In the genomic region with DNA sequence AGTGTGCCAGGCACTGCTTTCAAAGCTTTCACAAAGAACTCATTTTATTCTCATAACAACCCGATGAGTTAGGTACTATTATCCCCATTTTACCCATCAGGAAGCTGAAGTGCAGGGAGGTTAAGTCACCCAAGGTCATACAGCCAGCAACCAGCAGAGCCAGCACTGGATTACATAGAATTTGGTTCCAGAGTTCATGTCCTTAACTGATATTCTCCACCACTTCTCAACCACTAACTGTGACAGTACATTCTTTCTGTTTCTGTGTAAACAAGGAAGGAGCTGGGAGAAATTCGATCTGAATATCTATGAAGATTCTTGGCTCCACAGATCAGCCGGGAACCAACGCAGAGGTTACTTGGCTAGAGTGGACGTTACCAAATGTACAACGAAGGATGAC, we compare ENCODE assay signal across 1 cellular context.
TF ChIP-seq lines count a peak whose summit lies in the region.

No MANE protein-coding gene starts in this region.

TF ChIP-seq in HepG2, 621 proteins besides CTCF, POLR2A, EP300 and RAD21 (continued from another document and continues in another):
- TF ChIP-seq ZNF503 (CRISPR knock-in tag; IDR thresholded peaks at IDR 0.05) (peak; percentile 78), ZFP41 (CRISPR knock-in tag; IDR thresholded peaks at IDR 0.05; ENCODE audit: borderline replicate concordance) (no peak), POLR2AphosphoS2 (IDR thresholded peaks at IDR 0.05; ENCODE audit: low read depth, low read length) (no peak), SALL1 (CRISPR knock-in tag; IDR thresholded peaks at IDR 0.05) (peak; percentile 89; the same call in 1 of the 2 replicates), ZNF33B (CRISPR knock-in tag; IDR thresholded peaks at IDR 0.05) (no peak), CREBL2 (CRISPR knock-in tag; IDR thresholded peaks at IDR 0.05; ENCODE audit: borderline replicate concordance) (no peak), GMEB2 (CRISPR knock-in tag; IDR thresholded peaks at IDR 0.05; ENCODE audit: low read depth) (no peak), SRY (CRISPR knock-in tag; IDR thresholded peaks at IDR 0.05) (no peak), KLF13 (CRISPR knock-in tag; IDR thresholded peaks at IDR 0.05) (no peak), FOXA1 (IDR thresholded peaks at IDR 0.05) (peak; percentile 64; the same call in 1 of the 2 replicates), FOXA1 (CRISPR knock-in tag; IDR thresholded peaks at IDR 0.05) (peak; percentile 98), ZFY (CRISPR knock-in tag; IDR thresholded peaks at IDR 0.05) (no peak), ARID2 (CRISPR knock-in tag; IDR thresholded peaks at IDR 0.05; ENCODE audit: borderline replicate concordance) (no peak), FOXP4 (CRISPR knock-in tag; IDR thresholded peaks at IDR 0.05) (peak; percentile 67), MLX (CRISPR knock-in tag; IDR thresholded peaks at IDR 0.05) (peak; percentile 64; the same call in 1 of the 2 replicates), NR2F6 (IDR thresholded peaks at IDR 0.05) (peak; percentile 85), NR2F6 (CRISPR knock-in tag; IDR thresholded peaks at IDR 0.05) (peak; percentile 85), FOXK1 (CRISPR knock-in tag; IDR thresholded peaks at IDR 0.05; ENCODE audit: borderline replicate concordance, low read depth) (peak; percentile 77), ZNF556 (CRISPR knock-in tag; IDR thresholded peaks at IDR 0.05; ENCODE audit: borderline replicate concordance) (peak; percentile 52; the same call in 1 of the 2 replicates), ZBTB21 (CRISPR knock-in tag; IDR thresholded peaks at IDR 0.05) (peak; percentile 35; the same call in 1 of the 2 replicates), ETV6 (CRISPR knock-in tag; conservative IDR thresholded peaks at IDR 0.05) (no peak), ADNP (CRISPR knock-in tag; IDR thresholded peaks at IDR 0.05) (0 out of 2 replicates have a peak, but pooled peaks have one; percentile 34), BHLHE40 (IDR thresholded peaks at IDR 0.05; ENCODE audit: low read length) (no peak), ZNF776 (CRISPR knock-in tag; IDR thresholded peaks at IDR 0.05) (no peak), ZKSCAN8 (CRISPR knock-in tag; IDR thresholded peaks at IDR 0.05; ENCODE audit: borderline replicate concordance) (peak; percentile 90; the same call in 1 of the 2 replicates), TRIM24 (CRISPR knock-in tag; IDR thresholded peaks at IDR 0.05) (0 out of 2 replicates have a peak, but pooled peaks have one; percentile 37), RARG (CRISPR knock-in tag; IDR thresholded peaks at IDR 0.05; ENCODE audit: low read depth) (no peak), TBX3 (IDR thresholded peaks at IDR 0.05; ENCODE audit: borderline replicate concordance) (peak; percentile 72; the same call in 1 of the 2 replicates), ZNF891 (CRISPR knock-in tag; IDR thresholded peaks at IDR 0.05) (no peak), ZNF382 (CRISPR knock-in tag; IDR thresholded peaks at IDR 0.05; ENCODE audit: borderline replicate concordance) (no peak), SMC3 (IDR thresholded peaks at IDR 0.05; ENCODE audit: low read length) (0 out of 2 replicates have a peak, but pooled peaks have one; percentile 6), ZNF232 (CRISPR knock-in tag; IDR thresholded peaks at IDR 0.05; ENCODE audit: borderline replicate concordance) (no peak), JDP2 (CRISPR knock-in tag; IDR thresholded peaks at IDR 0.05; ENCODE audit: borderline replicate concordance) (no peak), ZNF780A (CRISPR knock-in tag; IDR thresholded peaks at IDR 0.05) (no peak), ZNF292 (CRISPR knock-in tag; IDR thresholded peaks at IDR 0.05; ENCODE audit: borderline replicate concordance, low read depth) (peak; percentile 90), FOXJ3 (CRISPR knock-in tag; IDR thresholded peaks at IDR 0.05; ENCODE audit: borderline replicate concordance) (peak; percentile 80; the same call in 1 of the 2 replicates), NBN (conservative IDR thresholded peaks at IDR 0.05) (no peak), DPF2 (CRISPR knock-in tag; IDR thresholded peaks at IDR 0.05; ENCODE audit: borderline replicate concordance, low read depth) (peak; percentile 89), ZNF44 (CRISPR knock-in tag; IDR thresholded peaks at IDR 0.05) (no peak), ZSCAN21 (CRISPR knock-in tag; IDR thresholded peaks at IDR 0.05; ENCODE audit: borderline replicate concordance) (no peak), FOSL2 (CRISPR knock-in tag; IDR thresholded peaks at IDR 0.05) (peak; percentile 66), GABPB1 (CRISPR knock-in tag; IDR thresholded peaks at IDR 0.05) (no peak), CEBPB (IDR thresholded peaks at IDR 0.05; ENCODE audit: borderline replicate concordance, low read depth, low read length) (peak; percentile 24; the same call in 1 of the 2 replicates), ZNF619 (CRISPR knock-in tag; IDR thresholded peaks at IDR 0.05) (no peak)
- TF ChIP-seq, protein P1, sequence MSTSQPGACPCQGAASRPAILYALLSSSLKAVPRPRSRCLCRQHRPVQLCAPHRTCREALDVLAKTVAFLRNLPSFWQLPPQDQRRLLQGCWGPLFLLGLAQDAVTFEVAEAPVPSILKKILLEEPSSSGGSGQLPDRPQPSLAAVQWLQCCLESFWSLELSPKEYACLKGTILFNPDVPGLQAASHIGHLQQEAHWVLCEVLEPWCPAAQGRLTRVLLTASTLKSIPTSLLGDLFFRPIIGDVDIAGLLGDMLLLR (CRISPR knock-in tag; IDR thresholded peaks at IDR 0.05): no peak
- TF ChIP-seq, protein P2, sequence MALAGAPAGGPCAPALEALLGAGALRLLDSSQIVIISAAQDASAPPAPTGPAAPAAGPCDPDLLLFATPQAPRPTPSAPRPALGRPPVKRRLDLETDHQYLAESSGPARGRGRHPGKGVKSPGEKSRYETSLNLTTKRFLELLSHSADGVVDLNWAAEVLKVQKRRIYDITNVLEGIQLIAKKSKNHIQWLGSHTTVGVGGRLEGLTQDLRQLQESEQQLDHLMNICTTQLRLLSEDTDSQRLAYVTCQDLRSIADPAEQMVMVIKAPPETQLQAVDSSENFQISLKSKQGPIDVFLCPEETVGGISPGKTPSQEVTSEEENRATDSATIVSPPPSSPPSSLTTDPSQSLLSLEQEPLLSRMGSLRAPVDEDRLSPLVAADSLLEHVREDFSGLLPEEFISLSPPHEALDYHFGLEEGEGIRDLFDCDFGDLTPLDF (CRISPR knock-in tag; IDR thresholded peaks at IDR 0.05): no peak
- TF ChIP-seq, protein P3, sequence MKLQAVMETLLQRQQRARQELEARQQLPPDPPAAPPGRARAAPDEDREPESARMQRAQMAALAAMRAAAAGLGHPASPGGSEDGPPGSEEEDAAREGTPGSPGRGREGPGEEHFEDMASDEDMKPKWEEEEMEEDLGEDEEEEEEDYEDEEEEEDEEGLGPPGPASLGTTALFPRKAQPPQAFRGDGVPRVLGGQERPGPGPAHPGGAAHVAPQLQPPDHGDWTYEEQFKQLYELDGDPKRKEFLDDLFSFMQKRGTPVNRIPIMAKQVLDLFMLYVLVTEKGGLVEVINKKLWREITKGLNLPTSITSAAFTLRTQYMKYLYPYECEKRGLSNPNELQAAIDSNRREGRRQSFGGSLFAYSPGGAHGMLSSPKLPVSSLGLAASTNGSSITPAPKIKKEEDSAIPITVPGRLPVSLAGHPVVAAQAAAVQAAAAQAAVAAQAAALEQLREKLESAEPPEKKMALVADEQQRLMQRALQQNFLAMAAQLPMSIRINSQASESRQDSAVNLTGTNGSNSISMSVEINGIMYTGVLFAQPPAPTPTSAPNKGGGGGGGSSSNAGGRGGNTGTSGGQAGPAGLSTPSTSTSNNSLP (IDR thresholded peaks at IDR 0.05; ENCODE audit: low read depth, low read length): peak; percentile 83
- TF ChIP-seq, protein P4, sequence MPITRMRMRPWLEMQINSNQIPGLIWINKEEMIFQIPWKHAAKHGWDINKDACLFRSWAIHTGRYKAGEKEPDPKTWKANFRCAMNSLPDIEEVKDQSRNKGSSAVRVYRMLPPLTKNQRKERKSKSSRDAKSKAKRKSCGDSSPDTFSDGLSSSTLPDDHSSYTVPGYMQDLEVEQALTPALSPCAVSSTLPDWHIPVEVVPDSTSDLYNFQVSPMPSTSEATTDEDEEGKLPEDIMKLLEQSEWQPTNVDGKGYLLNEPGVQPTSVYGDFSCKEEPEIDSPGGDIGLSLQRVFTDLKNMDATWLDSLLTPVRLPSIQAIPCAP (CRISPR knock-in tag; IDR thresholded peaks at IDR 0.05; ENCODE audit: low read depth): no peak
- TF ChIP-seq, protein P5, sequence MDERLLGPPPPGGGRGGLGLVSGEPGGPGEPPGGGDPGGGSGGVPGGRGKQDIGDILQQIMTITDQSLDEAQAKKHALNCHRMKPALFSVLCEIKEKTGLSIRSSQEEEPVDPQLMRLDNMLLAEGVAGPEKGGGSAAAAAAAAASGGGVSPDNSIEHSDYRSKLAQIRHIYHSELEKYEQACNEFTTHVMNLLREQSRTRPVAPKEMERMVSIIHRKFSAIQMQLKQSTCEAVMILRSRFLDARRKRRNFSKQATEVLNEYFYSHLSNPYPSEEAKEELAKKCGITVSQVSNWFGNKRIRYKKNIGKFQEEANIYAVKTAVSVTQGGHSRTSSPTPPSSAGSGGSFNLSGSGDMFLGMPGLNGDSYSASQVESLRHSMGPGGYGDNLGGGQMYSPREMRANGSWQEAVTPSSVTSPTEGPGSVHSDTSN (CRISPR knock-in tag; IDR thresholded peaks at IDR 0.05): no peak
- TF ChIP-seq, protein P6, sequence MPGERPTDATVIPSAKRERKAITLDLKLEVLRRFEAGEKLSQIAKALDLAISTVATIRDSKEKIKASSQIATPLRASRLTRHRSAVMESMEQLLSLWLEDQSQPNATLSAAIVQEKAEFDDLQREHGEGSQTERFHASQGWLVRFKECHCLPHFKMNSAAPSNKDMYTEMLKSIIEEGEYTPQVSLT (CRISPR knock-in tag; IDR thresholded peaks at IDR 0.05; ENCODE audit: borderline replicate concordance, low read depth): no peak
- TF ChIP-seq, protein P7, sequence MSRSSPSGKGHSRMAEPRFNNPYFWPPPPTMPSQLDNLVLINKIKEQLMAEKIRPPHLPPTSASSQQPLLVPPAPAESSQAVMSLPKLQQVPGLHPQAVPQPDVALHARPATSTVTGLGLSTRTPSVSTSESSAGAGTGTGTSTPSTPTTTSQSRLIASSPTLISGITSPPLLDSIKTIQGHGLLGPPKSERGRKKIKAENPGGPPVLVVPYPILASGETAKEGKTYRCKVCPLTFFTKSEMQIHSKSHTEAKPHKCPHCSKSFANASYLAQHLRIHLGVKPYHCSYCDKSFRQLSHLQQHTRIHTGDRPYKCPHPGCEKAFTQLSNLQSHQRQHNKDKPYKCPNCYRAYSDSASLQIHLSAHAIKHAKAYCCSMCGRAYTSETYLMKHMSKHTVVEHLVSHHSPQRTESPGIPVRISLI (CRISPR knock-in tag; IDR thresholded peaks at IDR 0.05; ENCODE audit: borderline replicate concordance): no peak
- TF ChIP-seq, protein P8, sequence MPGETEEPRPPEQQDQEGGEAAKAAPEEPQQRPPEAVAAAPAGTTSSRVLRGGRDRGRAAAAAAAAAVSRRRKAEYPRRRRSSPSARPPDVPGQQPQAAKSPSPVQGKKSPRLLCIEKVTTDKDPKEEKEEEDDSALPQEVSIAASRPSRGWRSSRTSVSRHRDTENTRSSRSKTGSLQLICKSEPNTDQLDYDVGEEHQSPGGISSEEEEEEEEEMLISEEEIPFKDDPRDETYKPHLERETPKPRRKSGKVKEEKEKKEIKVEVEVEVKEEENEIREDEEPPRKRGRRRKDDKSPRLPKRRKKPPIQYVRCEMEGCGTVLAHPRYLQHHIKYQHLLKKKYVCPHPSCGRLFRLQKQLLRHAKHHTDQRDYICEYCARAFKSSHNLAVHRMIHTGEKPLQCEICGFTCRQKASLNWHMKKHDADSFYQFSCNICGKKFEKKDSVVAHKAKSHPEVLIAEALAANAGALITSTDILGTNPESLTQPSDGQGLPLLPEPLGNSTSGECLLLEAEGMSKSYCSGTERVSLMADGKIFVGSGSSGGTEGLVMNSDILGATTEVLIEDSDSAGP (CRISPR knock-in tag; IDR thresholded peaks at IDR 0.05; ENCODE audit: borderline replicate concordance): no peak
